Comparison of ENCODE assay signal across 19 cellular contexts in the genomic region with DNA sequence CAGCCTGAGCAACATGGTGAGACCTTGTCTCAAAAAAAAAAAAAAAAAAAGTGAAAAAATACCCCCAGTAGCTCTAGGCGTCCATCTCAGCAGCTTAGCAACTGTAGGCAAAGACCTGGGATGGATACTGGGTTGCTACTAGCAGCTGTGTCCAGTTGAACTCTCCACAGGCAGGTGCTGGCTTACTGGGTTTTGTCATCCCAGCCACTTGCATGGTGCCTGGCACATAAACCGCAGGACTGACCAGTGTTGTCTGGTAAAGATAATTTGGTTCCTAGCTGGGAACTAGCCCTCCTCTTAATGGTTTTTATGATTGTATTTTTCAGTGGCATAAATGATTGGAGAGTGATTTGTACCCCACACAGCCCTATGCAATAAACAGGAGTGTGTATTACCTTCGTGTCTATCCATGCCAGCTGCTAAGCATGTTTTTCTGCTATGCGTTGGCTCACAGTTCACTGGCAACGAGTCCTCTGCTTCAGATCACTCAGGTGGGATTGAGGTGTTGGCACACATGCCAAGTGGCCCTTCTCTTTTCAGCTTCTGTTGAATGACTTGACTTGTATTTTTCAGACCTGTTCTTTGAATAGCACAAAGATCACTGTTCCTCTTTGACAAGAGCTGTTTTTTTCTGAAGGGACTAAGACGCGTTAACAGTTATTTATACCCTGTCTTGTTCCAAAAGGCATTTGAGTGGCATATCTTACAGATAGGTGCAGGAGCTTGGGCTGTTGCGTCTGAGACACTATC.
"Had no signal": no experiment of that assay in that cellular context is flagged by ENCODE, and none has a peak within 500 bp of the region (broad histone marks: within the 10 kb centered on the region; RNA-seq: fewer than 3 reads in every experiment).

No MANE protein-coding gene starts in this region.

- H3K9me3 Mint-ChIP-seq: activated T-cell treated with anti-CD3 and anti-CD28 coated beads, Interleukin-2, amount 50 U/mL, for 24 hours; brain; endodermal cell; naive thymus-derived CD4-positive, alpha-beta T cell had no signal

- H3K27me3 ChIP-seq: suprapubic skin, upper lobe of right lung had no signal

- H3K4me1 Mint-ChIP-seq: activated CD8-positive, alpha-beta memory T cell treated with anti-CD3 and anti-CD28 coated beads, Interleukin-2, amount 10 ng/mL, durations not matched to agents 7 days and 5 days had no signal

- H3K36me3 ChIP-seq: suprapubic skin, upper lobe of right lung had no signal

- H3K9me3 ChIP-seq: suprapubic skin, upper lobe of right lung had no signal

- H3K27ac Mint-ChIP-seq: activated CD8-positive, alpha-beta memory T cell treated with anti-CD3 and anti-CD28 coated beads, Interleukin-2, amount 10 ng/mL, durations not matched to agents 7 days and 5 days; activated naive CD8-positive, alpha-beta T cell; activated T-cell treated with anti-CD3 and anti-CD28 coated beads, Interleukin-2, amount 50 U/mL, for 24 hours; brain; endodermal cell; naive thymus-derived CD4-positive, alpha-beta T cell; progenitor cell of endocrine pancreas had no signal

- DNase-seq: activated CD4-positive, alpha-beta T cell treated with anti-CD3 and anti-CD28 coated beads, Interleukin-2, amount 50 U/mL, for 48 hours; activated CD4-positive, CD25-positive, alpha-beta regulatory T cell treated with anti-CD3 and anti-CD28 coated beads, Interleukin-2, amount 50 U/mL, for 72 hours; activated CD8-positive, alpha-beta memory T cell treated with anti-CD3 and anti-CD28 coated beads, Interleukin-2, amount 10 ng/mL, durations not matched to agents 7 days and 5 days; activated effector memory CD4-positive, alpha-beta T cell treated with Interleukin-2 at 50 U/mL for 16 hours; activated T-cell treated with anti-CD3 and anti-CD28 coated beads, Interleukin-2, amount 50 U/mL, for 24 hours; amygdala; endodermal cell; erythroblast; hippocampal formation; midbrain; naive thymus-derived CD4-positive, alpha-beta T cell; stimulated activated naive CD4-positive, alpha-beta T cell treated with Interleukin-2 at 50 U/mL for 16 hours; T-helper 9 cell; upper lobe of right lung had no signal

- H3K27ac ChIP-seq: suprapubic skin, upper lobe of right lung had no signal

- H3K27me3 Mint-ChIP-seq: activated CD8-positive, alpha-beta memory T cell treated with anti-CD3 and anti-CD28 coated beads, Interleukin-2, amount 10 ng/mL, durations not matched to agents 7 days and 5 days; activated naive CD8-positive, alpha-beta T cell; activated T-cell treated with anti-CD3 and anti-CD28 coated beads, Interleukin-2, amount 50 U/mL, for 24 hours; naive thymus-derived CD4-positive, alpha-beta T cell; progenitor cell of endocrine pancreas had no signal

- H3K4me3 ChIP-seq: lung, suprapubic skin, upper lobe of right lung had no signal

- H3K4me1 ChIP-seq: suprapubic skin, upper lobe of right lung had no signal

- H3K4me3 Mint-ChIP-seq: activated CD8-positive, alpha-beta memory T cell treated with anti-CD3 and anti-CD28 coated beads, Interleukin-2, amount 10 ng/mL, durations not matched to agents 7 days and 5 days; activated naive CD8-positive, alpha-beta T cell; activated T-cell treated with anti-CD3 and anti-CD28 coated beads, Interleukin-2, amount 50 U/mL, for 24 hours; brain; endodermal cell; naive thymus-derived CD4-positive, alpha-beta T cell had no signal

- ATAC-seq: activated CD8-positive, alpha-beta memory T cell treated with anti-CD3 and anti-CD28 coated beads, Interleukin-2, amount 10 ng/mL, durations not matched to agents 7 days and 5 days; naive thymus-derived CD4-positive, alpha-beta T cell; upper lobe of right lung had no signal

- H3K36me3 Mint-ChIP-seq: activated naive CD8-positive, alpha-beta T cell; brain had no signal
